25 cellular contexts compared by ENCODE assay signal in the genomic region with DNA sequence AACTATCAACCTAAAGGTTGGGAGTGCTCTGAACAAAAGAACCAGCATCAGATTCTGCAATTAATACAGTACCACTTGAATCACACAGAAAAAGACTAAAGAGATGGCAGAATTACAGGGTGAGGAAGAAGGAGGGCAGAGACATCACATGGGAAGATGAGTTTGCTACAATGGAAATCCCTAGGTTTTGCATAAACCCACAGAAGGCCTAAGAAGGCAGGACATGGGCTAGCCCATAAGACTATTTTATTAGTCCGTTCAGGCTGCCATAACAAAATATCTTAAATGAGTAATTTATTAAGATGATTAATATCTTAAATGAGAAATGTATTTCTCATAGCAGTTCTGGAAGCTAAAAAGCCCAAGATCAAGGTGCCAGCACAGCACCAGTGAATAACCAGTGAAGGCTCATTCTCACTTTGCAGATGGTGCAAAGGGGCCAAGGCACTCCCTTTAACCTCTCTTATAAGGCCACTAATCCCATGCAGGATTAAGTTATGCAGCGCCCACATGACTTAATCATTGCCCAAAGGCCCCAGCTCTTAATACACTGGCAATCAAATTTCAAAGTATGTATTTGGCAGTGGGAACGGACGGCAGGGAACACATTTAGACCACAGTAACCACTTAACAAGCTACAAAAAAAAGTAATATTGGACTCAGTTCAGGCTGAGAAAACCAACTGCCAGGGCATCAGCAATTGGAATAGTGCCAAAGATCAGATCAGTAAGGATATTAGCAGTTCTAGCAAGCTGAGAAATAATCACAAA. TPM values are rescaled to one million over a fixed set of nuclear protein-coding genes. Genes with fewer than 3 reads are reported as not detected.
A peak's percentile ranks its signal among the peaks of the same experiment; 100 is the strongest.
DNase-seq lines count a peak whose midpoint lies in the region; ATAC-seq lines count a peak whose summit lies in the region.
"Had no signal": no experiment of that assay in that cellular context is flagged by ENCODE, and none has a peak within 500 bp of the region (broad histone marks: within the 10 kb centered on the region; RNA-seq: fewer than 3 reads in every experiment).

No MANE protein-coding gene starts in this region.

- peaks cover 0 to 2% (median 0%) of the 10 kb centered on the region in 3 donors for H3K27me3 Mint-ChIP-seq in immature natural killer cell (ENCODE audit: low read depth in 3 of 3)
- H3K27me3 Mint-ChIP-seq: activated CD4-positive, alpha-beta T cell treated with anti-CD3 and anti-CD28 coated beads, Interleukin-2, amount 10 ng/mL, durations not matched to agents 7 days and 5 days; activated naive CD8-positive, alpha-beta T cell treated with anti-CD3 and anti-CD28 coated beads, Interleukin-2, amount 50 U/mL, for 24 hours; brain; effector memory CD8-positive, alpha-beta T cell had no signal

- H3K4me1 Mint-ChIP-seq in immature natural killer cell, result peaks cover 5 to 13% of the 10 kb centered on the region in 2 donors
- H3K4me1 Mint-ChIP-seq: activated naive CD8-positive, alpha-beta T cell treated with anti-CD3 and anti-CD28 coated beads, Interleukin-2, amount 50 U/mL, for 24 hours; brain had no signal

- H3K4me3 Mint-ChIP-seq in immature natural killer cell, result no peak overlapping the region
- H3K4me3 Mint-ChIP-seq: activated CD4-positive, alpha-beta T cell treated with anti-CD3 and anti-CD28 coated beads, Interleukin-2, amount 10 ng/mL, durations not matched to agents 7 days and 5 days; activated naive CD8-positive, alpha-beta T cell treated with anti-CD3 and anti-CD28 coated beads, Interleukin-2, amount 50 U/mL, for 24 hours; brain; effector memory CD8-positive, alpha-beta T cell had no signal

- peak; percentile 69 for ATAC-seq in GM18861 (IDR thresholded peaks at IDR 0.05; ENCODE audit: unreplicated experiment)
- no peak for ATAC-seq in GM18868 (IDR thresholded peaks at IDR 0.05; ENCODE audit: unreplicated experiment)
- ATAC-seq: activated naive CD8-positive, alpha-beta T cell treated with anti-CD3 and anti-CD28 coated beads, Interleukin-2, amount 50 U/mL, for 24 hours; effector memory CD8-positive, alpha-beta T cell; gastrocnemius medialis; HCT116; mucosa of descending colon had no signal

- H3K9me3 Mint-ChIP-seq in immature natural killer cell, result no peaks in the 10 kb centered on the region
- H3K9me3 Mint-ChIP-seq: activated CD4-positive, alpha-beta T cell treated with anti-CD3 and anti-CD28 coated beads, Interleukin-2, amount 10 ng/mL, durations not matched to agents 7 days and 5 days; activated naive CD8-positive, alpha-beta T cell treated with anti-CD3 and anti-CD28 coated beads, Interleukin-2, amount 50 U/mL, for 24 hours; effector memory CD8-positive, alpha-beta T cell had no signal

- no peak overlapping the region for H3K27ac Mint-ChIP-seq in immature natural killer cell
- H3K27ac Mint-ChIP-seq: activated CD4-positive, alpha-beta T cell treated with anti-CD3 and anti-CD28 coated beads, Interleukin-2, amount 10 ng/mL, durations not matched to agents 7 days and 5 days; activated naive CD8-positive, alpha-beta T cell treated with anti-CD3 and anti-CD28 coated beads, Interleukin-2, amount 50 U/mL, for 24 hours; effector memory CD8-positive, alpha-beta T cell had no signal

- DNase-seq in DMS79 treated with DMSO at 0.1 percent for 48 hours (lab: John Stamatoyannopoulos, UW), result peak; percentile 36
- DNase-seq in LHCN-M2 (ENCODE audit: low read depth), result peak; percentile 74
- peak; percentile 57 for DNase-seq in astrocyte of the hippocampus (ENCODE audit: low read depth, low spot score)
- DNase-seq in immature natural killer cell, result no peak
- DNase-seq in activated gamma-delta T cell treated with Interleukin-2 at 50 U/mL for 16 hours, result no peak
- DNase-seq: activated CD4-positive, alpha-beta T cell treated with anti-CD3 and anti-CD28 coated beads, Interleukin-2, amount 10 ng/mL, durations not matched to agents 7 days and 5 days; activated effector memory CD4-positive, alpha-beta T cell treated with Interleukin-2 at 50 U/mL for 16 hours; activated naive CD8-positive, alpha-beta T cell treated with anti-CD3 and anti-CD28 coated beads, Interleukin-2, amount 50 U/mL, for 24 hours; effector memory CD8-positive, alpha-beta T cell; esophagus squamous epithelium; gastrocnemius medialis; hypothalamus; Kasumi-1; mucosa of descending colon; NCI-H1092; NCI-H2029 treated with DMSO at 0.1 percent for 48 hours had no signal

- peaks cover 6 to 32% (median 24%) of the 10 kb centered on the region in 3 donors for H3K36me3 Mint-ChIP-seq in immature natural killer cell

RNA-seq across cellular contexts. Expression of a gene that starts 47.6 kb away (rescaled TPM):
- 0.06 TPM in 1 of 2 replicates, not detected in the other for total RNA-seq in LHCN-M2 (2014; rRNA removed)
- polyA plus RNA-seq in LHCN-M2 (2012), result not detected
- not detected for polyA plus RNA-seq in immature natural killer cell
- total RNA-seq: activated CD4-positive, alpha-beta T cell treated with anti-CD3 and anti-CD28 coated beads, Interleukin-2, amount 10 ng/mL, durations not matched to agents 7 days and 5 days; esophagus squamous epithelium; gastrocnemius medialis; lower leg skin; mucosa of descending colon; NCI-H460; T-helper 2 cell treated with Interferon-gamma antibody and Interleukin-4, amounts not matched to agents 100 ng/mL and 5 ng/mL, for 36 hours; ureter had no signal
- polyA plus RNA-seq: AG04450 had no signal

Comparison
In these comparisons a context has a peak if more than half of its experiments do, and no peak if none do; other contexts are left out.
1. DNase-seq: peak in DMS79 treated with DMSO at 0.1 percent for 48 hours (single experiment), LHCN-M2 (single experiment) and astrocyte of the hippocampus (single experiment); none in immature natural killer cell (0 of 3) and activated gamma-delta T cell treated with Interleukin-2 at 50 U/mL for 16 hours (single experiment).